19 cellular contexts compared by ENCODE assay signal in genomic region chr14:101602466-101602840, GRCh38. TPM values are rescaled to one million over a fixed set of nuclear protein-coding genes. Genes with fewer than 3 reads are reported as not detected.
DNase-seq lines count a peak whose midpoint lies in the region; ATAC-seq, FAIRE-seq and TF ChIP-seq lines count a peak whose summit lies in the region.
"Had no signal": no experiment of that assay in that cellular context is flagged by ENCODE, and none has a peak within 500 bp of the region (broad histone marks: within the 10 kb centered on the region; RNA-seq: fewer than 3 reads in every experiment).

No MANE protein-coding gene starts in this region.

- H3K4me1 ChIP-seq in transverse colon, result no peaks in the 10 kb centered on the region
- H3K4me1 ChIP-seq: A549, BE2C, HAP-1 had no signal

- peak; percentile 56 for DNase-seq in activated effector memory CD4-positive, alpha-beta T cell treated with anti-CD3 and anti-CD28 coated beads, Interleukin-2, amount 50 U/mL, for 16 hours
- no peak for DNase-seq in activated effector memory CD4-positive, alpha-beta T cell treated with Interleukin-2 at 50 U/mL for 16 hours
- DNase-seq in bronchial epithelial cell (ENCODE audit: low read depth) (no peak), left lobe of liver (ENCODE audit: low spot score) (peak; percentile 30), transverse colon (peak; percentile 1)
- DNase-seq: BE2C; CD4-positive, alpha-beta memory T cell; DMS79; EL had no signal

- no peak overlapping the region for H3K27ac ChIP-seq in transverse colon
- H3K27ac ChIP-seq: A549, C4-2B had no signal

- no peak for TF ChIP-seq EP300 in transverse colon (IDR thresholded peaks at IDR 0.05; ENCODE audit: low read depth)

- FAIRE-seq in bronchial epithelial cell (lab: Jason Lieb, UNC), result peak; percentile 60
- FAIRE-seq: A549, G401.6, GM12891, H1, HepG2, HTR-8/SVneo had no signal

- H3K27me3 ChIP-seq in bronchial epithelial cell (ENCODE audit: control insufficient read depth, insufficient read depth, low read length) (no peaks in the 10 kb centered on the region), transverse colon (peaks cover 10% of the 10 kb centered on the region)

- H3K36me3 ChIP-seq in bronchial epithelial cell (ENCODE audit: control insufficient read depth, insufficient read depth, low read length), result no peaks in the 10 kb centered on the region
- H3K36me3 ChIP-seq in transverse colon, result no peaks in the 10 kb centered on the region
- H3K36me3 ChIP-seq: BE2C, HAP-1 had no signal

- H3K9me3 ChIP-seq in transverse colon, result no peaks in the 10 kb centered on the region
- H3K9me3 ChIP-seq: A549, BE2C, HAP-1 had no signal

- TF ChIP-seq POLR2A in transverse colon (IDR thresholded peaks at IDR 0.05), result no peak

- intact Hi-C loops in transverse colon (cut with DNase I; ENCODE audit: low total_unique reads), result no loop called here

- in situ Hi-C loops in transverse colon (cut with MboI; ENCODE audit: low pct_ligation_motif_present in 1 of 4, low pct_unique_long_range_greater_than_20kb in 1 of 4, low sequenced_read_pairs in 3 of 4), result no loop called here

- H3K4me3 ChIP-seq in bronchial epithelial cell (ENCODE audit: low read depth, low read length), result no peak overlapping the region
- no peak overlapping the region for H3K4me3 ChIP-seq in transverse colon
- H3K4me3 ChIP-seq: A549, HAP-1 had no signal

- TF ChIP-seq CTCF in bronchial epithelial cell (IDR thresholded peaks at IDR 0.05; ENCODE audit: insufficient read depth, low read length, severe bottlenecking) (no peak), transverse colon (IDR thresholded peaks at IDR 0.05) (no peak)

- ATAC-seq in left lobe of liver (no peak), GM18511 (IDR thresholded peaks at IDR 0.05; ENCODE audit: unreplicated experiment) (no peak), HG03354 (IDR thresholded peaks at IDR 0.05; ENCODE audit: poor library complexity, severe bottlenecking, unreplicated experiment) (no peak)
- ATAC-seq: A549, HepG2 had no signal

- 87% methylated on average over 12 of the region's 12 CpGs; no CpG with 5 or more reads in 1 of the 2 donors for WGBS in transverse colon (ENCODE audit: low coverage in 1 of 2), 2 donors

RNA-seq across cellular contexts. Expression of gene DIO3, which starts 41.2 kb away (rescaled TPM):
- total RNA-seq in bronchial epithelial cell (not detected in 2 replicates), left lobe of liver (0.13 TPM), transverse colon (1 to 10 TPM in 3 of 4 donors, not detected in 1; 1.2 to 2.9 (median 1.4) TPM)
- total RNA-seq: CD4-positive, alpha-beta memory T cell; HepG2 had no signal

Comparison
In these comparisons a context has a peak if more than half of its experiments do, and no peak if none do; other contexts are left out.
1. DNase-seq: peak in activated effector memory CD4-positive, alpha-beta T cell treated with anti-CD3 and anti-CD28 coated beads, Interleukin-2, amount 50 U/mL, for 16 hours (single experiment), left lobe of liver (single experiment) and transverse colon (single experiment); none in activated effector memory CD4-positive, alpha-beta T cell treated with Interleukin-2 at 50 U/mL for 16 hours (single experiment) and bronchial epithelial cell (single experiment).